ENCODE assay signal across 16 cellular contexts in the genomic region with DNA sequence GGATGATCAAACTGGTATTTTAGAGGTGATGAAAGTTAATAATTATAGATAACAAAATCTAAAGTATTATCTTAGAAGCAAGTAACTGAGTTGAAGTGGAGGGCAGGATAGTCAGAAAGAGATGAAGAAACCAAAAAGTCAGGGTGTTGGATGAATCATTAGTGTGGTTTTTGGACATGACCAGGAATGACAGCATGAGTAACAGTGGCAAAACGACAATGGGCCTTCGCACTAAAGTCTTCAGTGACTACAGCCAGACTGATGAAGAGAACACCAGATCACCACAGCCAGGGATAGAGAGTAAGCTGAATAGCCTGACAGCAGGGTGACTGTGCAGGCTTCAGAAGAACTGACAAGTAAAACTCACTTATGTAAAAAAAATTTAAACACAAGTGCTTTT.
DNase-seq lines count a peak whose midpoint lies in the region; ATAC-seq and TF ChIP-seq lines count a peak whose summit lies in the region.
"Had no signal": no experiment of that assay in that cellular context is flagged by ENCODE, and none has a peak within 500 bp of the region (broad histone marks: within the 10 kb centered on the region; RNA-seq: fewer than 3 reads in every experiment).

No MANE protein-coding gene starts in this region.

- TF ChIP-seq CTCF in sigmoid colon (IDR thresholded peaks at IDR 0.05), result no peak

- H3K4me3 Mint-ChIP-seq in stimulated activated naive CD8-positive, alpha-beta T cell treated with anti-CD3 and anti-CD28 coated beads, Interleukin-15, Interleukin-2, amounts not matched to agents 100 ng/mL and 50 ng/mL, for 24 hours, result no peak overlapping the region
- H3K4me3 Mint-ChIP-seq: activated naive CD8-positive, alpha-beta T cell; IgD-negative memory B cell had no signal

- H3K4me1 ChIP-seq in sigmoid colon, result no peaks in the 10 kb centered on the region
- H3K4me1 ChIP-seq: prostate gland, SJSA1, upper lobe of right lung had no signal

- no peaks in the 10 kb centered on the region for H3K9me3 ChIP-seq in sigmoid colon
- H3K9me3 ChIP-seq: prostate gland, SJSA1, upper lobe of right lung had no signal

- H3K4me1 Mint-ChIP-seq in stimulated activated naive CD8-positive, alpha-beta T cell treated with anti-CD3 and anti-CD28 coated beads, Interleukin-15, Interleukin-2, amounts not matched to agents 100 ng/mL and 50 ng/mL, for 24 hours (ENCODE audit: low read depth), result peaks cover 4% of the 10 kb centered on the region
- H3K4me1 Mint-ChIP-seq: IgD-negative memory B cell had no signal

- no peaks in the 10 kb centered on the region for H3K27me3 Mint-ChIP-seq in stimulated activated naive CD8-positive, alpha-beta T cell treated with anti-CD3 and anti-CD28 coated beads, Interleukin-15, Interleukin-2, amounts not matched to agents 100 ng/mL and 50 ng/mL, for 24 hours
- H3K27me3 Mint-ChIP-seq: activated naive CD8-positive, alpha-beta T cell; IgD-negative memory B cell had no signal

- intact Hi-C loops in sigmoid colon (cut with DNase I), result no loop called here

- H3K9me3 Mint-ChIP-seq in stimulated activated naive CD8-positive, alpha-beta T cell treated with anti-CD3 and anti-CD28 coated beads, Interleukin-15, Interleukin-2, amounts not matched to agents 100 ng/mL and 50 ng/mL, for 24 hours, result no peaks in the 10 kb centered on the region
- H3K9me3 Mint-ChIP-seq: IgD-negative memory B cell had no signal

- DNase-seq in stimulated activated naive CD8-positive, alpha-beta T cell treated with anti-CD3 and anti-CD28 coated beads, Interleukin-15, Interleukin-2, amounts not matched to agents 100 U/mL and 50 U/mL, for 24 hours, result no peak
- DNase-seq in RKO (ENCODE audit: low spot score) (peak; percentile 43), fibroblast of gingiva (ENCODE audit: low read depth) (peak; percentile 9), NCI-H524 (lab: John Stamatoyannopoulos, UW) (no peak), sigmoid colon (no peak)
- DNase-seq: NCI-H187 treated with DMSO at 0.1 percent for 48 hours, NCI-H82, upper lobe of right lung had no signal

- TF ChIP-seq POLR2A in sigmoid colon (IDR thresholded peaks at IDR 0.05), result no peak

- H3K4me3 ChIP-seq in sigmoid colon, result no peak overlapping the region
- H3K4me3 ChIP-seq: GM12878, prostate gland, SJSA1, upper lobe of right lung had no signal

- H3K27ac ChIP-seq in sigmoid colon, result no peak overlapping the region
- H3K27ac ChIP-seq: prostate gland, SJSA1, upper lobe of right lung had no signal

- peaks cover 3 to 32% (median 5%) of the 10 kb centered on the region in 4 donors for H3K36me3 ChIP-seq in sigmoid colon
- H3K36me3 ChIP-seq: prostate gland had no signal

- no peak for TF ChIP-seq EP300 in sigmoid colon (IDR thresholded peaks at IDR 0.05)

- no peak for ATAC-seq in stimulated activated naive CD8-positive, alpha-beta T cell treated with anti-CD3 and anti-CD28 coated beads, Interleukin-15, Interleukin-2, amounts not matched to agents 100 U/mL and 50 U/mL, for 24 hours
- ATAC-seq in GM19455 (IDR thresholded peaks at IDR 0.05; ENCODE audit: unreplicated experiment) (no peak), HG02885 (IDR thresholded peaks at IDR 0.05; ENCODE audit: poor library complexity, unreplicated experiment) (no peak)
- ATAC-seq: GM12878, upper lobe of right lung had no signal

- H3K36me3 Mint-ChIP-seq in stimulated activated naive CD8-positive, alpha-beta T cell treated with anti-CD3 and anti-CD28 coated beads, Interleukin-15, Interleukin-2, amounts not matched to agents 100 ng/mL and 50 ng/mL, for 24 hours (ENCODE audit: low read depth), result peaks cover 31% of the 10 kb centered on the region

- peak overlapping the region; percentile 26 for H3K27ac Mint-ChIP-seq in stimulated activated naive CD8-positive, alpha-beta T cell treated with anti-CD3 and anti-CD28 coated beads, Interleukin-15, Interleukin-2, amounts not matched to agents 100 ng/mL and 50 ng/mL, for 24 hours
- H3K27ac Mint-ChIP-seq: activated naive CD8-positive, alpha-beta T cell; IgD-negative memory B cell had no signal

- WGBS in sigmoid colon, 2 donors, result 89 to 90% methylated on average over 2 of the region's 2 CpGs

- no peaks in the 10 kb centered on the region for H3K27me3 ChIP-seq in sigmoid colon
- H3K27me3 ChIP-seq: SJSA1, upper lobe of right lung had no signal

Comparison
In these comparisons a context has a peak if more than half of its experiments do, and no peak if none do; other contexts are left out.
1. DNase-seq: peak in RKO (single experiment) and fibroblast of gingiva (single experiment); none in stimulated activated naive CD8-positive, alpha-beta T cell treated with anti-CD3 and anti-CD28 coated beads, Interleukin-15, Interleukin-2, amounts not matched to agents 100 U/mL and 50 U/mL, for 24 hours (single experiment), NCI-H524 (0 of 2) and sigmoid colon (single experiment).